ENCODE assay signal across 1 cellular context in the genomic region with DNA sequence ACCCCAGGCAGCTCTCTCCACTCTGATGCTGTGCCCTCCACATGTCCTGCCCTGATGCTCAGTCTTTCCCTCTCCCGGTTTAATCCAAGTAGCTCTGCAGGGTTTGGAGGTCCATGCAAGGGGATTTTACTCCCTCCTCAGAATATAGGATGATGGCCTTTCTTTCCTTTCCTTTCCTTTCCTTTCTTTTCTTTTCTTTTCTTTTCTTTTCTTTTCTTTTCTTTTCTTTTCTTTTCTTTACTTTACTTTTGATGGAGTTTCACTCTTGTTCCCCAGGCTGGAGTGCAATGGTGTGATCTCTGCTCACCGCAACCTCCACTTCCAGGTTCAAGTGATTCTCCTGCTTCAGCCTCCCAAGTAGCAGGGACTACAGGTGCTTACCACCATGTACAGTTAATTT. TPM values are rescaled to one million over a fixed set of nuclear protein-coding genes. Genes with fewer than 3 reads are reported as not detected.
"Had no signal": no experiment of that assay in that cellular context is flagged by ENCODE, and none has a peak within 500 bp of the region (broad histone marks: within the 10 kb centered on the region; RNA-seq: fewer than 3 reads in every experiment).

No MANE protein-coding gene starts in this region.

RNA-seq across cellular contexts. Expression of a gene that starts 17.7 kb away (rescaled TPM):
- total RNA-seq: HFFc6 had no signal
